ENCODE assay signal across 8 cellular contexts in genomic region chr11:19076744-19077589, GRCh38. TPM values are rescaled to one million over a fixed set of nuclear protein-coding genes. Genes with fewer than 3 reads are reported as not detected.
DNase-seq lines count a peak whose midpoint lies in the region; ATAC-seq and TF ChIP-seq lines count a peak whose summit lies in the region.

No MANE protein-coding gene starts in this region.

- peak; percentile 100 for TF ChIP-seq CTCF in CD4-positive, alpha-beta T cell (IDR thresholded peaks at IDR 0.05)
- TF ChIP-seq CTCF in gastrocnemius medialis (IDR thresholded peaks at IDR 0.05 in 4 of 5, conservative IDR thresholded peaks at IDR 0.05 in 1 of 5), result peak; percentile 79 to 95 (median 81)

- CTCF ChIA-PET in CD4-positive, alpha-beta T cell (lab: Charles Lee), result interaction anchor here (0.6 to 2.0 kb wide), 8 partner anchors 8 to 71 kb away, joined by 3 to 5 read pairs (median 4); no protein-coding TSS in a partner anchor

- peaks cover 0 to 4% of the 10 kb centered on the region in 2 donors for H3K4me1 ChIP-seq in gastrocnemius medialis

- TF ChIP-seq POLR2A in gastrocnemius medialis (IDR thresholded peaks at IDR 0.05), result no peak

- H3K9me3 ChIP-seq in CD4-positive, alpha-beta T cell (ENCODE audit: control insufficient read depth, low read length), result no peaks in the 10 kb centered on the region
- H3K9me3 ChIP-seq in gastrocnemius medialis, result no peaks in the 10 kb centered on the region

- in situ Hi-C loops in gastrocnemius medialis (cut with MboI; ENCODE audit: low sequenced_read_pairs in 4 of 4), result loop anchor here in 2 of 4 donors (10.0 kb wide), 1 partner anchor 468 kb away; no protein-coding TSS in a partner anchor

- DNase-seq in CD4-positive, alpha-beta T cell, result peak; percentile 18 to 66 (median 40)
- DNase-seq in Kasumi-1 (lab: John Stamatoyannopoulos, UW), result peak; percentile 39 to 62
- peak; percentile 23 for DNase-seq in activated naive CD8-positive, alpha-beta T cell treated with anti-CD3 and anti-CD28 coated beads, Interleukin-2, amount 50 U/mL, for 16 hours (ENCODE audit: low read depth, low spot score)
- peak; percentile 46 for DNase-seq in left ventricle myocardium superior
- DNase-seq in gastrocnemius medialis, result peak in 1 of 2 donors; percentile 17

- no peak overlapping the region for H3K27ac ChIP-seq in CD4-positive, alpha-beta T cell (ENCODE audit: low read depth, low read length)
- H3K27ac ChIP-seq in gastrocnemius medialis, result no peak overlapping the region

- intact Hi-C loops in CD4-positive, alpha-beta T cell (cut with DNase I, micrococcal nuclease), result loop anchor here in 1 of 2 experiments (5.0 kb wide), 1 partner anchor 960 kb away; no protein-coding TSS in a partner anchor
- intact Hi-C loops in left ventricle myocardium superior (cut with micrococcal nuclease), result no loop called here
- intact Hi-C loops in gastrocnemius medialis (cut with DNase I; ENCODE audit: low total_unique reads), result loop anchor here (1.0 to 10.0 kb wide), 3 partner anchors 33 to 668 kb away; no protein-coding TSS in a partner anchor

- no peak overlapping the region for H3K27ac Mint-ChIP-seq in CD4-positive, alpha-beta T cell

- H3K36me3 Mint-ChIP-seq in CD4-positive, alpha-beta T cell (ENCODE audit: low read depth), result no peaks in the 10 kb centered on the region

- POLR2A ChIA-PET in CD4-positive, alpha-beta T cell (lab: Charles Lee), result no interaction called here

- H3K27me3 Mint-ChIP-seq in CD4-positive, alpha-beta T cell, result peaks cover 13% of the 10 kb centered on the region

- peak; percentile 73 for ATAC-seq in CD4-positive, alpha-beta T cell (ENCODE audit: poor library complexity)
- ATAC-seq in GM19328 (IDR thresholded peaks at IDR 0.05; ENCODE audit: unreplicated experiment) (peak; percentile 58), SK-N-SH treated with all-trans-retinoic acid at 6 μM for 48 hours (peak; percentile 68), left ventricle myocardium superior (peak; percentile 80), gastrocnemius medialis (peak; percentile 61 to 73), GM19324 (IDR thresholded peaks at IDR 0.05; ENCODE audit: low FRiP score, unreplicated experiment) (no peak)

- no peaks in the 10 kb centered on the region for H3K36me3 ChIP-seq in gastrocnemius medialis

- H3K9me3 Mint-ChIP-seq in CD4-positive, alpha-beta T cell, result no peaks in the 10 kb centered on the region

- no peak overlapping the region for H3K4me3 Mint-ChIP-seq in CD4-positive, alpha-beta T cell

- H3K27me3 ChIP-seq in CD4-positive, alpha-beta T cell (ENCODE audit: control insufficient read depth, insufficient read depth, low read length), result no peaks in the 10 kb centered on the region
- no peaks in the 10 kb centered on the region for H3K27me3 ChIP-seq in gastrocnemius medialis

- H3K4me3 ChIP-seq in gastrocnemius medialis, result no peak overlapping the region

- no peaks in the 10 kb centered on the region for H3K4me1 Mint-ChIP-seq in CD4-positive, alpha-beta T cell (ENCODE audit: low read depth)

TF ChIP-seq in SK-N-SH treated with all-trans-retinoic acid at 6 μM for 48 hours, 23 proteins besides CTCF, POLR2A, EP300 and RAD21:
- TF ChIP-seq ZNF565 (CRISPR knock-in tag; conservative IDR thresholded peaks at IDR 0.05; ENCODE audit: low read depth) (no peak), PATZ1 (CRISPR knock-in tag; IDR thresholded peaks at IDR 0.05; ENCODE audit: borderline replicate concordance) (no peak), CSDC2 (CRISPR knock-in tag; IDR thresholded peaks at IDR 0.05) (no peak), ZNF70 (CRISPR knock-in tag; IDR thresholded peaks at IDR 0.05) (no peak), ZFP3 (CRISPR knock-in tag; IDR thresholded peaks at IDR 0.05) (no peak), ESRRG (CRISPR knock-in tag; IDR thresholded peaks at IDR 0.05) (no peak), BACH2 (CRISPR knock-in tag; IDR thresholded peaks at IDR 0.05; ENCODE audit: borderline replicate concordance) (no peak), RARB (CRISPR knock-in tag; IDR thresholded peaks at IDR 0.05) (no peak), SNAI2 (CRISPR knock-in tag; IDR thresholded peaks at IDR 0.05) (no peak), ZC3H10 (CRISPR knock-in tag; IDR thresholded peaks at IDR 0.05) (no peak), CSRNP3 (CRISPR knock-in tag; IDR thresholded peaks at IDR 0.05) (no peak), ISL1 (CRISPR knock-in tag; IDR thresholded peaks at IDR 0.05) (no peak)

RNA-seq across cellular contexts. Expression of gene MRGPRX2, which starts 16.4 kb away (rescaled TPM):
- total RNA-seq in CD4-positive, alpha-beta T cell, result not detected
- total RNA-seq in left ventricle myocardium superior (not detected), gastrocnemius medialis (not detected)

RNA-seq across cellular contexts. Expression of gene ZDHHC13, which starts 40.0 kb away (rescaled TPM):
- total RNA-seq in CD4-positive, alpha-beta T cell, result 1 to 10 TPM; 3.6 to 6.6 TPM
- 5.9 TPM for total RNA-seq in left ventricle myocardium superior
- total RNA-seq in gastrocnemius medialis, result 1 to 10 TPM; 1.4 to 6.4 (median 3.5) TPM
